ENCODE assay signal across 8 cellular contexts in the genomic region with DNA sequence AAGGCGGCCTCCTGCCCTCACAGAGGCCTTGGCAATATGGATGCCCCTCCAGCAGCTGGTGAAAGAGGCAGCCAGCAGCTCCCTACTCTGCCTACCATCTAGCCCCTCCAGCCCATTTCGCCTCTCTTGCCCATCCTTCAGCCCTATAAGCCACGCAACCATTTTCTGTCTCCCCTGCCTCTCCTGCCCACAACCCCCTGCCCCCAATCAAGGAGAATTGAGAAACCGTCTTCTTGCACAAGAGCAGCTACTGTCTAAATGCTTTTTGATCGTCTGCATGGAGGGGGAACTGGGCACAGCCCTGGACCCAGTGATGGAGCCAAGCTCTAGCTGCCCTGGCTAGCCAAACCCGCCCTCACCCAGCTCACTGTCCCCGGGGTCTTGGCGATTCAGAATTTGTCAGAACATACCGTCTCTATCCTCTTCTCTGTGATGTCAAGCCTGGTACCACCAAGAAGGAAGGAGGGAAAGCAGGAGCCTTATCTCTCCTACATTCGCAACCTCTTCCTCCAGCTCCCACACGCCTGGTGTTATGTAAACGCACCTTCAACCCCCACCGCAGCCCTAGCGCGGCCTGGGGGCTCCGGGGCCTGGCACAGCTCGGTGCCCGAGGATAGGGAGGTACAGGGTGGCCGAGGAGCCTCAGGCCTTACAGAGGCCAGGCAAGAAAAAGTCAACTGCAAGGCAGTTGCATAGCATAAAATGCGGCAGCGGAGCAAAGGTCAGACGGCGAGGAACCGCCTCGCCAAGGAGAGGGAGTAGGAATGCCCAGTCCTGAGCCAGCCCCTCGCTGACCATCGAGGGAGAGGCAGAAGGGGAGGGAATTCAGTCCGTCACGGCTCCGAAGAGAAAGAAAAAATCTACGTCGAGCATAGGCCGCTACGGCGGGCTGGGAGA. TPM values are rescaled to one million over a fixed set of nuclear protein-coding genes. Genes with fewer than 3 reads are reported as not detected.
DNase-seq lines count a peak whose midpoint lies in the region; ATAC-seq, FAIRE-seq and TF ChIP-seq lines count a peak whose summit lies in the region.

No MANE protein-coding gene starts in this region.

- peaks cover 83% of the 10 kb centered on the region for H3K79me2 ChIP-seq in K562 (ENCODE audit: control insufficient read depth, insufficient read depth, low read length)

- in situ Hi-C loops in K562 (cut with MboI), result no loop called here

- POLR2A ChIA-PET in K562 (lab: Yijun Ruan, JAX), result interaction anchor here (0.6 to 2.2 kb wide), 15 partner anchors 8 to 226 kb away, joined by 3 to 13 read pairs (median 4); no protein-coding TSS in a partner anchor

- no peaks in the 10 kb centered on the region for H3K9me3 ChIP-seq in BLaER1 treated with 17β-estradiol and CSF1 and Interleukin-3, amounts not matched to agents 10 nM and 100 nM (replicated peaks in 1 of 11)
- H3K9me3 ChIP-seq in K562 (replicated peaks; ENCODE audit: control insufficient read depth, insufficient read depth, low read depth, low read length) (no peaks in the 10 kb centered on the region), stomach smooth muscle (ENCODE audit: control insufficient read depth in 2 of 2, low read length in 2 of 2) (no peaks in the 10 kb centered on the region)

- peak; percentile 66 for FAIRE-seq in K562 (lab: Jason Lieb, UNC)

- no peaks in the 10 kb centered on the region for H3K9me1 ChIP-seq in K562 (ENCODE audit: control insufficient read depth, insufficient read depth, low read length)

- H3K4me2 ChIP-seq in BLaER1 treated with 17β-estradiol and CSF1 and Interleukin-3, amounts not matched to agents 10 nM and 100 nM, result peak overlapping the region; percentile 86 to 99 (median 97)
- H3K4me2 ChIP-seq in K562 (ENCODE audit: insufficient read depth, low read length), result peak overlapping the region; percentile 89

- H3K36me3 ChIP-seq in BLaER1 treated with 17β-estradiol and CSF1 and Interleukin-3, amounts not matched to agents 10 nM and 100 nM, result peaks cover 0 to 19% (median 6%) of the 10 kb centered on the region in 11 experiments; a peak in 9 of 22 replicates
- H3K36me3 ChIP-seq in K562 (ENCODE audit: control insufficient read depth, insufficient read depth, low read length) (peaks cover 14% of the 10 kb centered on the region; the same call in 2 of the 3 replicates), kidney epithelial cell (ENCODE audit: control insufficient read depth, insufficient read depth, low read length) (no peaks in the 10 kb centered on the region), stomach smooth muscle (ENCODE audit: control insufficient read depth in 2 of 2, insufficient read depth in 2 of 2, low read length in 2 of 2) (no peaks in the 10 kb centered on the region)

- peaks cover 0 to 18% (median 5%) of the 10 kb centered on the region in 11 experiments; a peak in 10 of 22 replicates for H3K27me3 ChIP-seq in BLaER1 treated with 17β-estradiol and CSF1 and Interleukin-3, amounts not matched to agents 10 nM and 100 nM
- H3K27me3 ChIP-seq in K562 (ENCODE audit: control insufficient read depth in 2 of 2, insufficient read depth in 2 of 2, low read length in 2 of 2) (no peaks in the 10 kb centered on the region), kidney epithelial cell (ENCODE audit: control insufficient read depth, insufficient read depth, low read length) (no peaks in the 10 kb centered on the region), stomach smooth muscle (ENCODE audit: control insufficient read depth in 1 of 2, insufficient read depth in 2 of 2, low read length in 2 of 2) (peaks cover 0 to 32% of the 10 kb centered on the region in 2 donors)

- H3K27ac ChIP-seq in BLaER1 treated with 17β-estradiol and CSF1 and Interleukin-3, amounts not matched to agents 10 nM and 100 nM, result peak overlapping the region; percentile 35 to 95 (median 86); a peak in 21 of 22 replicates
- H3K27ac ChIP-seq in K562 (ENCODE audit: extremely low read depth, low read depth, low read length) (peak overlapping the region; percentile 96), stomach smooth muscle (ENCODE audit: low read length) (peak overlapping the region; percentile 58)

- peak overlapping the region; percentile 59 to 98 (median 90) for H3K4me3 ChIP-seq in BLaER1 treated with 17β-estradiol and CSF1 and Interleukin-3, amounts not matched to agents 10 nM and 100 nM
- H3K4me3 ChIP-seq in K562 (peak overlapping the region; percentile 83), kidney epithelial cell (ENCODE audit: low read depth, low read length) (peak overlapping the region; percentile 71), stomach smooth muscle (ENCODE audit: low read length in 2 of 2) (peak overlapping the region; percentile 68 to 87)

- DNase-seq in M059J (ENCODE audit: low read depth) (peak; percentile 62), K562 (ENCODE audit: extremely low read depth in 1 of 4, low spot score in 3 of 4) (peak in 2 of 4 experiments; percentile 46 to 77), kidney epithelial cell (ENCODE audit: low read depth) (no peak), NCI-H187 (lab: John Stamatoyannopoulos, UW) (no peak), GDM1 (lab: John Stamatoyannopoulos, UW) (no peak)

- ATAC-seq in K562 (peak; percentile 8), GM21360 (IDR thresholded peaks at IDR 0.05; ENCODE audit: unreplicated experiment) (no peak)

- TF ChIP-seq RAD21 in K562 (CRISPR knock-in tag; conservative IDR thresholded peaks at IDR 0.05 in 1 of 2, IDR thresholded peaks at IDR 0.05 in 1 of 2), result no peak

- no TSS peak for BruUV-seq in K562 (replicated peaks; lab: Mats Ljungman, UMichigan)

- peak overlapping the region; percentile 86 for H2AFZ ChIP-seq in K562 (ENCODE audit: low read depth, low read length)

- TF ChIP-seq CTCF in K562 (IDR thresholded peaks at IDR 0.05 in 2 of 3, conservative IDR thresholded peaks at IDR 0.05 in 1 of 3; ENCODE audit: insufficient read depth in 2 of 3, low read depth in 1 of 3, low read length in 3 of 3) (no peak), kidney epithelial cell (IDR thresholded peaks at IDR 0.05; ENCODE audit: insufficient read depth, low read length, poor library complexity, severe bottlenecking) (no peak)

- 2% methylated on average over 32 of the region's 35 CpGs for WGBS in K562 (ENCODE audit: insufficient coverage, low coverage, missing lambda C conversion rate)

- H3K9ac ChIP-seq in BLaER1 treated with 17β-estradiol and CSF1 and Interleukin-3, amounts not matched to agents 10 nM and 100 nM, result peak overlapping the region; percentile 80 to 97 (median 89)
- H3K9ac ChIP-seq in K562 (ENCODE audit: insufficient read depth in 1 of 2, low read depth in 2 of 2, low read length in 2 of 2) (peak overlapping the region; percentile 89 to 98), stomach smooth muscle (ENCODE audit: low read length in 2 of 2) (peak overlapping the region; percentile 72 to 79)

- no peak for TF ChIP-seq POLR2A in K562 (conservative IDR thresholded peaks at IDR 0.05)

- H4K20me1 ChIP-seq in BLaER1 treated with 17β-estradiol and CSF1 and Interleukin-3, amounts not matched to agents 10 nM and 100 nM, result peaks cover 0 to 60% (median 47%) of the 10 kb centered on the region in 11 experiments; a peak in 20 of 22 replicates
- H4K20me1 ChIP-seq in K562 (replicated peaks; ENCODE audit: control insufficient read depth, insufficient read depth, low read length), result peaks cover 19% of the 10 kb centered on the region; the same call in 1 of the 2 replicates

- peaks cover 69 to 87% (median 75%) of the 10 kb centered on the region in 10 experiments for H3K4me1 ChIP-seq in BLaER1 treated with 17β-estradiol and CSF1 and Interleukin-3, amounts not matched to agents 10 nM and 100 nM
- H3K4me1 ChIP-seq in K562 (replicated peaks in 1 of 2; ENCODE audit: control insufficient read depth in 2 of 2, insufficient read depth in 2 of 2, low read length in 2 of 2), result peaks cover 52 to 59% of the 10 kb centered on the region in 2 experiments
- peaks cover 29% of the 10 kb centered on the region for H3K4me1 ChIP-seq in stomach smooth muscle (ENCODE audit: control insufficient read depth, insufficient read depth, low read length)

- intact Hi-C loops in K562 (cut with micrococcal nuclease), result loop anchor here (2.0 to 5.0 kb wide), 2 partner anchors 171 to 225 kb away; no protein-coding TSS in a partner anchor

- CTCF ChIA-PET in K562 (lab: Yijun Ruan, JAX; ENCODE audit: low intra/inter-chr PET ratio), result no interaction called here

- TF ChIP-seq EP300 in K562 (IDR thresholded peaks at IDR 0.05; ENCODE audit: low read length), result peak; percentile 60

TF ChIP-seq in K562, 482 proteins besides CTCF, POLR2A, EP300 and RAD21 (continues in another document):
- peak; percentile 76; the same call in 1 of the 2 replicates for TF ChIP-seq CTBP1 (IDR thresholded peaks at IDR 0.05; ENCODE audit: borderline replicate concordance)
- 0 out of 4 replicates have a peak, but pooled peaks of 1 of the 2 experiments have one; percentile 32 for TF ChIP-seq TRIM24 (IDR thresholded peaks at IDR 0.05)
- peak; percentile 14 for TF ChIP-seq SAP30 (IDR thresholded peaks at IDR 0.05; ENCODE audit: borderline replicate concordance, insufficient read depth, low read depth, low read length, poor library complexity, severe bottlenecking)
- TF ChIP-seq ZNF23 (CRISPR knock-in tag; IDR thresholded peaks at IDR 0.05), result no peak
- no peak for TF ChIP-seq KLF10 (CRISPR knock-in tag; IDR thresholded peaks at IDR 0.05)

RNA-seq across cellular contexts. Expression of a gene that starts 1.1 kb away (rescaled TPM):
- total RNA-seq in M059J (2014; rRNA removed; shearing (Covaris generic)), result 3.6 and 6.9 TPM in 2 replicates
- 49.3 and 108 TPM in 2 replicates for total RNA-seq in K562 (2011; cell fraction: chromatin; rRNA removed; ENCODE audit: low replicate concordance)
- total RNA-seq in K562 (2011; cell fraction: nucleolus; rRNA removed), result 62.4 and 87.6 TPM in 2 replicates
- total RNA-seq in K562 (2011; cell fraction: nucleoplasm; rRNA removed), result 57.4 and 69.9 TPM in 2 replicates
- total RNA-seq in K562 (2014; rRNA removed) (11.2 and 20.4 TPM in 2 replicates), K562 (2014; rRNA removed; fragmentation: Illumina TruSeq; extraction: Trizol) (8.8 and 9.5 TPM in 2 replicates), K562 (2015; rRNA removed; fragmentation: Illumina TruSeq; extraction: Trizol) (7.1 and 8.9 TPM in 2 replicates), K562 (2021) (20.0 and 24.2 TPM in 2 replicates), kidney epithelial cell (34.7 and 36.9 TPM in 2 replicates)
- polyA plus RNA-seq in K562 (2011; rRNA removed) (6.0 and 6.3 TPM in 2 replicates), K562 (2014; fragmentation: Illumina TruSeq; extraction: Trizol) (12.2 and 19.8 TPM in 2 replicates), K562 (2014; fragmentation: Nextera tagmentation; extraction: Ambion mirVana) (1 to 10 TPM; 2.6 to 3.1 TPM), K562 (2014; rRNA removed) (11.6 and 14.9 TPM in 2 replicates)
- 5.5 and 10.9 TPM in 2 replicates for polyA plus RNA-seq in K562 (2011; cell fraction: cytosol; rRNA removed)
- polyA plus RNA-seq in K562 (2011; cell fraction: nucleus; rRNA removed), result 15.8 and 47.7 TPM in 2 replicates
- polyA plus RNA-seq in K562 (2012), result 16.9 and 24.3 TPM in 2 replicates
- 9.9 and 18.2 TPM in 2 replicates for polyA minus RNA-seq in K562 (2011; rRNA and poly(A)+ RNA removed)
- polyA minus RNA-seq in K562 (2011; cell fraction: cytosol; rRNA and poly(A)+ RNA removed), result 8.3 and 14.6 TPM in 2 replicates
- 26.0 and 38.8 TPM in 2 replicates for polyA minus RNA-seq in K562 (2011; cell fraction: nucleus; rRNA and poly(A)+ RNA removed)
